In the genomic region with DNA sequence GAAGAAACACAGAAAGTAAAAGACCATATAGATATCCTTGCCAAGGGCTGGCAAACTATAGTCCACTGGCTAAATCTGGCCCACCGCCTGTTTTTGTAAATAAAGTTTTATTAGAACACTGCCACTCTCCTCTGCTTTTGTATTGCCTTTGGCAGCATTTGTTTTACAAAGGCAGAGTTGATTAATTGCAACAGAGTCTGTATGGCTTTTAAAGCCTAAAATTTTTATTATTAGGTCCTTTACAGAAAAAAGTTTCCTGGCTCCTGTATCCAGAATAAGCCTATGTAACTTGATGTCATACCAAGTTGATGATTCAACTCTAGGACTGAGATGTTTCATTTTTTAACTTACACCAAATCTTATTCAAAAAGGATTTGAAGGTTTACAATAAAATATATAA, we compare ENCODE assay signal across 15 cellular contexts. TPM values are rescaled to one million over a fixed set of nuclear protein-coding genes. Genes with fewer than 3 reads are reported as not detected.
DNase-seq lines count a peak whose midpoint lies in the region; FAIRE-seq and TF ChIP-seq lines count a peak whose summit lies in the region.
"Had no signal": no experiment of that assay in that cellular context is flagged by ENCODE, and none has a peak within 500 bp of the region (broad histone marks: within the 10 kb centered on the region; RNA-seq: fewer than 3 reads in every experiment).

No MANE protein-coding gene starts in this region.

- H2AFZ ChIP-seq in endothelial cell of umbilical vein (ENCODE audit: low read depth, low read length) (no peak overlapping the region), osteoblast (ENCODE audit: low read length) (no peak overlapping the region)

- no peaks in the 10 kb centered on the region for H3K27me3 ChIP-seq in BLaER1 treated with 17β-estradiol and CSF1 and Interleukin-3, amounts not matched to agents 10 nM and 100 nM
- H3K27me3 ChIP-seq in endothelial cell of umbilical vein (ENCODE audit: control insufficient read depth in 2 of 2, insufficient read depth in 2 of 2, low read length in 2 of 2) (no peaks in the 10 kb centered on the region), osteoblast (ENCODE audit: insufficient read depth, low read length) (no peaks in the 10 kb centered on the region)
- H3K27me3 ChIP-seq: testis had no signal

- H4K20me1 ChIP-seq in BLaER1 treated with 17β-estradiol and CSF1 and Interleukin-3, amounts not matched to agents 10 nM and 100 nM, result no peaks in the 10 kb centered on the region
- no peaks in the 10 kb centered on the region for H4K20me1 ChIP-seq in endothelial cell of umbilical vein (replicated peaks; ENCODE audit: control insufficient read depth, extremely low read depth, insufficient read depth, low read length)
- H4K20me1 ChIP-seq in osteoblast (ENCODE audit: insufficient read depth, low read length), result no peaks in the 10 kb centered on the region

- no peaks in the 10 kb centered on the region for H3K36me3 Mint-ChIP-seq in osteocyte (ENCODE audit: unreplicated experiment)
- H3K36me3 Mint-ChIP-seq: natural killer cell treated with Interleukin-12 subunit alpha and Interleukin-12 subunit beta and Interleukin-15 and Interleukin-18, amount 100 ng/mL, for 72 hours had no signal

- intact Hi-C loops in endothelial cell of umbilical vein (cut with micrococcal nuclease), result loop anchor here (1.0 to 2.0 kb wide), 2 partner anchors 32 to 163 kb away; a partner anchor contains a TSS

- H3K9me3 Mint-ChIP-seq in osteocyte (ENCODE audit: unreplicated experiment), result no peaks in the 10 kb centered on the region
- H3K9me3 Mint-ChIP-seq: activated CD4-positive, alpha-beta T cell treated with anti-CD3 and anti-CD28 coated beads, Interleukin-2, amount 10 ng/mL, durations not matched to agents 7 days and 5 days; natural killer cell treated with Interleukin-12 subunit alpha and Interleukin-12 subunit beta and Interleukin-15 and Interleukin-18, amount 100 ng/mL, for 72 hours had no signal

- FAIRE-seq in RCC 7860 (lab: Jason Lieb, UNC), result peak; percentile 39
- no peak for FAIRE-seq in endothelial cell of umbilical vein (lab: Jason Lieb, UNC)

- H3K27ac ChIP-seq in BLaER1 treated with 17β-estradiol and CSF1 and Interleukin-3, amounts not matched to agents 10 nM and 100 nM, result peak overlapping the region in 6 of 11 experiments; percentile 12 to 54 (median 45); a peak in 7 of 22 replicates
- H3K27ac ChIP-seq in endothelial cell of umbilical vein (ENCODE audit: insufficient read depth, low read depth, low read length) (peak overlapping the region; percentile 50), osteoblast (ENCODE audit: low read depth, low read length) (peak overlapping the region; percentile 71)

- H3K4me2 ChIP-seq in BLaER1 treated with 17β-estradiol and CSF1 and Interleukin-3, amounts not matched to agents 10 nM and 100 nM, result peak overlapping the region in 5 of 11 experiments; percentile 20 to 75 (median 39); a peak in 8 of 22 replicates
- peak overlapping the region; percentile 73 for H3K4me2 ChIP-seq in endothelial cell of umbilical vein (ENCODE audit: insufficient read depth, low read length)
- peak overlapping the region; percentile 38 for H3K4me2 ChIP-seq in osteoblast (ENCODE audit: insufficient read depth, low read length)

- no peak for DNase-seq in RCC 7860 (ENCODE audit: low spot score)
- no peak for DNase-seq in endothelial cell of umbilical vein (ENCODE audit: low read depth, low spot score)
- no peak for DNase-seq in osteoblast (ENCODE audit: insufficient read length, low spot score, missing footprints)
- DNase-seq in osteocyte (ENCODE audit: extremely low spot score, unreplicated experiment), result no peak
- no peak for DNase-seq in NCI-H1436 (lab: John Stamatoyannopoulos, UW)
- no peak for DNase-seq in LoVo (ENCODE audit: low spot score)
- no peak for DNase-seq in NCI-H524 (lab: John Stamatoyannopoulos, UW)
- DNase-seq: activated CD4-positive, alpha-beta T cell treated with anti-CD3 and anti-CD28 coated beads, Interleukin-2, amount 10 ng/mL, durations not matched to agents 7 days and 5 days; activated T-cell treated with anti-CD3 and anti-CD28 coated beads, Interleukin-2, amount 50 U/mL, for 48 hours; NCI-H1105; T-helper 1 cell; testis had no signal

- no TSS peak for BruUV-seq in endothelial cell of umbilical vein (replicated peaks; lab: Mats Ljungman, UMichigan)

- no peak for TF ChIP-seq POLR2A in endothelial cell of umbilical vein (IDR thresholded peaks at IDR 0.05; ENCODE audit: low read depth, low read length)

- peaks cover 74% of the 10 kb centered on the region for H3K4me1 Mint-ChIP-seq in osteocyte (ENCODE audit: unreplicated experiment)
- H3K4me1 Mint-ChIP-seq: activated CD4-positive, alpha-beta T cell treated with anti-CD3 and anti-CD28 coated beads, Interleukin-2, amount 10 ng/mL, durations not matched to agents 7 days and 5 days had no signal

- no peak overlapping the region for H3K4me3 Mint-ChIP-seq in osteocyte (ENCODE audit: unreplicated experiment)
- H3K4me3 Mint-ChIP-seq: activated CD4-positive, alpha-beta T cell treated with anti-CD3 and anti-CD28 coated beads, Interleukin-2, amount 10 ng/mL, durations not matched to agents 7 days and 5 days; natural killer cell treated with Interleukin-12 subunit alpha and Interleukin-12 subunit beta and Interleukin-15 and Interleukin-18, amount 100 ng/mL, for 72 hours had no signal

- H3K9me1 ChIP-seq in endothelial cell of umbilical vein (replicated peaks; ENCODE audit: control insufficient read depth, extremely low read depth, insufficient read depth, low read length), result no peaks in the 10 kb centered on the region

- H3K79me2 ChIP-seq in endothelial cell of umbilical vein (ENCODE audit: control insufficient read depth, insufficient read depth, low read length) (no peaks in the 10 kb centered on the region), osteoblast (ENCODE audit: insufficient read depth, low read length) (peaks cover 8% of the 10 kb centered on the region)

- no peak overlapping the region for H3K27ac Mint-ChIP-seq in osteocyte (ENCODE audit: unreplicated experiment)
- H3K27ac Mint-ChIP-seq: activated CD4-positive, alpha-beta T cell treated with anti-CD3 and anti-CD28 coated beads, Interleukin-2, amount 10 ng/mL, durations not matched to agents 7 days and 5 days; natural killer cell treated with Interleukin-12 subunit alpha and Interleukin-12 subunit beta and Interleukin-15 and Interleukin-18, amount 100 ng/mL, for 72 hours had no signal

- CTCF ChIA-PET in endothelial cell of umbilical vein (lab: Charles Lee), result interaction anchor here (1.0 to 2.1 kb wide), 2 partner anchors 20 to 32 kb away, joined by 3 to 10 read pairs; a partner anchor contains a TSS

- TF ChIP-seq CTCF in endothelial cell of umbilical vein (IDR thresholded peaks at IDR 0.05; ENCODE audit: extremely low read depth in 1 of 2, insufficient read depth in 1 of 2, low read depth in 1 of 2, low read length in 2 of 2) (no peak), osteoblast (IDR thresholded peaks at IDR 0.05; ENCODE audit: extremely low read depth, low read depth, low read length) (no peak), osteocyte (IDR thresholded peaks at IDR 0.05) (no peak)

- H3K36me3 ChIP-seq in BLaER1 treated with 17β-estradiol and CSF1 and Interleukin-3, amounts not matched to agents 10 nM and 100 nM, result no peaks in the 10 kb centered on the region
- H3K36me3 ChIP-seq in endothelial cell of umbilical vein (ENCODE audit: control insufficient read depth in 2 of 2, extremely low read depth in 1 of 2, insufficient read depth in 2 of 2, low read length in 2 of 2), result no peaks in the 10 kb centered on the region
- H3K36me3 ChIP-seq in osteoblast (ENCODE audit: insufficient read depth, low read length), result no peaks in the 10 kb centered on the region

- POLR2A ChIA-PET in endothelial cell of umbilical vein (lab: Charles Lee), result no interaction called here

- peaks cover 0 to under 1% (median 0%) of the 10 kb centered on the region in 11 experiments; a peak in 1 of 22 replicates for H3K9me3 ChIP-seq in BLaER1 treated with 17β-estradiol and CSF1 and Interleukin-3, amounts not matched to agents 10 nM and 100 nM (replicated peaks in 1 of 11)
- H3K9me3 ChIP-seq in endothelial cell of umbilical vein (replicated peaks; ENCODE audit: control insufficient read depth, insufficient read depth, low read length) (no peaks in the 10 kb centered on the region), osteoblast (ENCODE audit: low read depth, low read length) (no peaks in the 10 kb centered on the region)
- H3K9me3 ChIP-seq: testis had no signal

- H3K4me3 ChIP-seq in BLaER1 treated with 17β-estradiol and CSF1 and Interleukin-3, amounts not matched to agents 10 nM and 100 nM, result no peak overlapping the region
- H3K4me3 ChIP-seq in endothelial cell of umbilical vein (replicated peaks in 1 of 3; ENCODE audit: insufficient read depth in 1 of 3, low read depth in 1 of 3, low read length in 3 of 3), result no peak overlapping the region
- no peak overlapping the region for H3K4me3 ChIP-seq in osteoblast (ENCODE audit: insufficient read depth, low read length)
- H3K4me3 ChIP-seq: skin epidermis, testis had no signal

- H3K4me1 ChIP-seq in BLaER1 treated with 17β-estradiol and CSF1 and Interleukin-3, amounts not matched to agents 10 nM and 100 nM, result peaks cover 12 to 74% (median 18%) of the 10 kb centered on the region in 10 experiments; a peak in 19 of 20 replicates
- H3K4me1 ChIP-seq in endothelial cell of umbilical vein (ENCODE audit: control insufficient read depth, extremely low read depth, insufficient read depth, low read length) (peaks cover 23% of the 10 kb centered on the region), osteoblast (ENCODE audit: insufficient read depth, low read length) (peaks cover 57% of the 10 kb centered on the region)

- no peaks in the 10 kb centered on the region for H3K27me3 Mint-ChIP-seq in osteocyte (ENCODE audit: unreplicated experiment)

- H3K9ac ChIP-seq in BLaER1 treated with 17β-estradiol and CSF1 and Interleukin-3, amounts not matched to agents 10 nM and 100 nM, result 0 out of 22 replicates have a peak overlapping the region, but pooled peaks of 1 of the 11 experiments have one; percentile 13
- H3K9ac ChIP-seq in endothelial cell of umbilical vein (replicated peaks; ENCODE audit: extremely low read depth, insufficient read depth, low read length), result peak overlapping the region; percentile 26

- dilution Hi-C loops in endothelial cell of umbilical vein (cut with MboI; ENCODE audit: extremely low pct_ligation_motif_present, low sequenced_read_pairs), result no loop called here

RNA-seq across cellular contexts. Expression of a gene that starts 31.7 kb away (rescaled TPM):
- 0.22 and 0.32 TPM in 2 replicates for total RNA-seq in endothelial cell of umbilical vein
- 0.19 and 3.0 TPM in 2 replicates for polyA plus RNA-seq in endothelial cell of umbilical vein
- 0.20 and 0.22 TPM in 2 replicates for polyA plus RNA-seq in endothelial cell of umbilical vein (2011; cell fraction: cytosol; rRNA removed)
- polyA plus RNA-seq in endothelial cell of umbilical vein (2011; cell fraction: nucleus; rRNA removed), result 0.58 and 2.6 TPM in 2 replicates
- polyA plus RNA-seq in endothelial cell of umbilical vein (2012), result 0.10 and 0.46 TPM in 2 replicates
- 2.3 and 3.1 TPM in 2 replicates for polyA minus RNA-seq in endothelial cell of umbilical vein
- 1.0 TPM for polyA minus RNA-seq in endothelial cell of umbilical vein (2011; cell fraction: cytosol; rRNA and poly(A)+ RNA removed)
- polyA minus RNA-seq in endothelial cell of umbilical vein (2011; cell fraction: nucleus; rRNA and poly(A)+ RNA removed), result 1.2 and 1.6 TPM in 2 replicates
- 30.8 and 37.4 TPM in 2 replicates for total RNA-seq in osteoblast
- total RNA-seq in osteocyte, result 3.4 and 3.9 TPM in 2 replicates
- total RNA-seq: natural killer cell treated with Interleukin-12 subunit alpha and Interleukin-12 subunit beta and Interleukin-15 and Interleukin-18, amount 100 ng/mL, for 72 hours had no signal
